14 cellular contexts compared by ENCODE assay signal in the genomic region with DNA sequence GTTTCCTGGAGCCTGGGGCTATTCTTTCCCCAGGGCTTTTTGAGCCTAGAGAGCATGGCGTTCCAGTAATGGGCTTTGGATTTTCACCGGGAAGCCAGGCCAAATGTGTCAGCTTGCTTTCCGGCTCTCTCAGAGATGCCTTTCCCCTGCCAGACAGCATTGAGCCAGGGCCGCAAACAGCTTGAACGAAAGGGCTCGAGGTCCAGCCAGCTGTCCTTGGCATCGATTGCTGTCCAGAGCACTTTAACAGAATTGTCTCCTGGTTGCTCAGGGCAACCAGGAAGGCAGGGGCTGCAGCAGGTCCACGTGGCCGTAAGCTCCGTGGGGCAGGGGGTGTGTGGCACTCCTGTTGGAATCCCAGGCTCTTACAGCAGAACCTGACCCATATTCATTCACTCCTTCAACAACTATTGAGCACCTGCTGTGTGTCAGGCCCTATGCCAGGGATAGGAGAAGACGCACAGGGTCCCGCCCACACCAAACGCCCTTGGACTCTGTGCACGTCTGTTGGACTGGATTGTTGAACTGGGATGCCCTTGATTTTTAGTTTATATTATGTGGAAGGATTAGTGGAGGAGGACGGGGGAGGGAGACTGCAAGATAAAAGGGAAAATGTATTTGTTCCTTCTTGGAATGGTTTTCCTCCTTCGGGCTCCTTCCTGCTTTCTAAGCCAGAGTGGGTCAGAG. TPM values are rescaled to one million over a fixed set of nuclear protein-coding genes. Genes with fewer than 3 reads are reported as not detected.
A peak's percentile ranks its signal among the peaks of the same experiment; 100 is the strongest.
DNase-seq lines count a peak whose midpoint lies in the region; ATAC-seq, FAIRE-seq and TF ChIP-seq lines count a peak whose summit lies in the region.
"Had no signal": no experiment of that assay in that cellular context is flagged by ENCODE, and none has a peak within 500 bp of the region (broad histone marks: within the 10 kb centered on the region; RNA-seq: fewer than 3 reads in every experiment).

No MANE protein-coding gene starts in this region.

- 33% methylated on average over 16 of the region's 16 CpGs for WGBS in K562 (ENCODE audit: insufficient coverage, low coverage, missing lambda C conversion rate)
- 24% methylated on average over 16 of the region's 16 CpGs for WGBS in right cardiac atrium
- WGBS in GM23248 (ENCODE audit: low coverage in 1 of 2, low lambda C conversion rate in 2 of 2, missing lambda C conversion rate in 2 of 2), 2 experiments = 38 to 42% methylated on average over 16 of the region's 16 CpGs

- no peak for TF ChIP-seq EP300 in K562 (IDR thresholded peaks at IDR 0.05; ENCODE audit: low read length)

- H4K20me1 ChIP-seq in K562 (replicated peaks; ENCODE audit: control insufficient read depth, insufficient read depth, low read length) = no peaks in the 10 kb centered on the region
- H4K20me1 ChIP-seq in GM23248 (ENCODE audit: insufficient read depth) = no peaks in the 10 kb centered on the region

- no peak for TF ChIP-seq RAD21 in K562 (CRISPR knock-in tag; conservative IDR thresholded peaks at IDR 0.05 in 1 of 2, IDR thresholded peaks at IDR 0.05 in 1 of 2)

- intact Hi-C loops in K562 (cut with micrococcal nuclease) (no loop called here), right cardiac atrium (cut with DNase I) (no loop called here), posterior cingulate gyrus (cut with DNase I) (no loop called here)

- no peaks in the 10 kb centered on the region for H3K9me1 ChIP-seq in K562 (ENCODE audit: control insufficient read depth, insufficient read depth, low read length)

- no peaks in the 10 kb centered on the region for H3K9me2 ChIP-seq in GM23248 (ENCODE audit: insufficient read depth)

- no peak overlapping the region for H3K27ac ChIP-seq in K562 (ENCODE audit: extremely low read depth, low read depth, low read length)
- H3K27ac ChIP-seq in right cardiac atrium (ENCODE audit: low read length) = peak overlapping the region; percentile 8
- H3K27ac ChIP-seq in GM23248 = no peak overlapping the region
- H3K27ac ChIP-seq: suprapubic skin had no signal

- no peak overlapping the region for H3K4me3 ChIP-seq in K562
- H3K4me3 ChIP-seq in right cardiac atrium (ENCODE audit: low read length) = no peak overlapping the region
- H3K4me3 ChIP-seq in GM23248 = no peak overlapping the region
- H3K4me3 ChIP-seq: GM23338, suprapubic skin had no signal

- DNase-seq in G401 (ENCODE audit: low spot score) = peak; percentile 93
- DNase-seq in K562 (ENCODE audit: extremely low read depth in 1 of 4, low spot score in 3 of 4) = no peak
- peak; percentile 61 to 86 (median 83) for DNase-seq in right cardiac atrium
- peak in 9 of 10 donors; percentile 29 to 91 (median 53) for DNase-seq in posterior cingulate gyrus
- DNase-seq in OCI-M1 (lab: John Stamatoyannopoulos, UW) = no peak
- no peak for DNase-seq in SIG-M5 (lab: John Stamatoyannopoulos, UW)
- no peak for DNase-seq in NCI-H187 (lab: John Stamatoyannopoulos, UW)
- DNase-seq in GM23248 = no peak
- DNase-seq: ACHN; activated CD4-positive, alpha-beta T cell treated with anti-CD3 and anti-CD28 coated beads for 48 hours; activated effector memory CD4-positive, alpha-beta T cell treated with anti-CD3 and anti-CD28 coated beads, Interleukin-2, amount 50 U/mL, for 16 hours; kidney glomerular epithelial cell had no signal

- H3K4me2 ChIP-seq in K562 (ENCODE audit: insufficient read depth, low read length) (no peak overlapping the region), GM23248 (ENCODE audit: unreplicated experiment) (no peak overlapping the region)
- H3K4me2 ChIP-seq: GM23338 had no signal

- H3K4me1 ChIP-seq in K562 (replicated peaks in 1 of 2; ENCODE audit: control insufficient read depth in 2 of 2, insufficient read depth in 2 of 2, low read length in 2 of 2) = peaks cover 0 to 11% of the 10 kb centered on the region in 2 experiments; a peak in 3 of 5 replicates
- peaks cover 4% of the 10 kb centered on the region for H3K4me1 ChIP-seq in right cardiac atrium (ENCODE audit: control insufficient read depth, insufficient read depth, low read length)
- H3K4me1 ChIP-seq in GM23248 (ENCODE audit: insufficient read depth) = no peaks in the 10 kb centered on the region

- in situ Hi-C loops in G401 (cut with HindIII; ENCODE audit: low sequenced_read_pairs) = no loop called here
- in situ Hi-C loops in K562 (cut with MboI) = no loop called here
- in situ Hi-C loops in GM23248 (cut with MboI) = no loop called here

- BruUV-seq in K562 (replicated peaks; lab: Mats Ljungman, UMichigan) = no TSS peak

- no peaks in the 10 kb centered on the region for H3F3A ChIP-seq in GM23248 (ENCODE audit: insufficient read depth)

- H3K9me3 ChIP-seq in K562 (replicated peaks; ENCODE audit: control insufficient read depth, insufficient read depth, low read depth, low read length) (no peaks in the 10 kb centered on the region), right cardiac atrium (ENCODE audit: control insufficient read depth, low read length) (no peaks in the 10 kb centered on the region), GM23248 (ENCODE audit: low read depth) (no peaks in the 10 kb centered on the region)
- H3K9me3 ChIP-seq: suprapubic skin had no signal

- TF ChIP-seq POLR2A in K562 (conservative IDR thresholded peaks at IDR 0.05) = no peak

- no peak overlapping the region for H2AFZ ChIP-seq in K562 (ENCODE audit: low read depth, low read length)
- H2AFZ ChIP-seq in GM23248 = no peak overlapping the region
- H2AFZ ChIP-seq: GM23338 had no signal

- FAIRE-seq in K562 (lab: Jason Lieb, UNC) = no peak

- CTCF ChIA-PET in K562 (lab: Yijun Ruan, JAX; ENCODE audit: low intra/inter-chr PET ratio) = no interaction called here

- POLR2A ChIA-PET in K562 (lab: Yijun Ruan, JAX) = interaction anchor here (1.0 to 1.6 kb wide), 2 partner anchors 10 to 11 kb away, joined by 3 to 6 read pairs; no protein-coding TSS in a partner anchor

- no peaks in the 10 kb centered on the region for H3K36me3 ChIP-seq in K562 (ENCODE audit: control insufficient read depth, insufficient read depth, low read length)
- H3K36me3 ChIP-seq in GM23248 (ENCODE audit: low read depth) = no peaks in the 10 kb centered on the region
- H3K36me3 ChIP-seq: suprapubic skin had no signal

- peaks cover 16 to 45% of the 10 kb centered on the region in 2 experiments for H3K27me3 ChIP-seq in K562 (ENCODE audit: control insufficient read depth in 2 of 2, insufficient read depth in 2 of 2, low read length in 2 of 2)
- no peaks in the 10 kb centered on the region for H3K27me3 ChIP-seq in right cardiac atrium (ENCODE audit: control insufficient read depth, insufficient read depth)
- no peaks in the 10 kb centered on the region for H3K27me3 ChIP-seq in GM23248 (replicated peaks; ENCODE audit: insufficient read depth)
- H3K27me3 ChIP-seq: suprapubic skin had no signal

- H3K79me2 ChIP-seq in K562 (ENCODE audit: control insufficient read depth, insufficient read depth, low read length) (no peaks in the 10 kb centered on the region), GM23248 (ENCODE audit: insufficient read depth) (no peaks in the 10 kb centered on the region)

- ATAC-seq in K562 (no peak), right cardiac atrium (peak; percentile 83 to 89)
- ATAC-seq: GM23338 had no signal

- H3K9ac ChIP-seq in K562 (ENCODE audit: insufficient read depth in 1 of 2, low read depth in 2 of 2, low read length in 2 of 2) (no peak overlapping the region), GM23248 (no peak overlapping the region)

- no peak for TF ChIP-seq CTCF in K562 (IDR thresholded peaks at IDR 0.05 in 2 of 3, conservative IDR thresholded peaks at IDR 0.05 in 1 of 3; ENCODE audit: insufficient read depth in 2 of 3, low read depth in 1 of 3, low read length in 3 of 3)

TF ChIP-seq in K562, 482 proteins besides CTCF, POLR2A, EP300 and RAD21:
- TF ChIP-seq YBX1 (IDR thresholded peaks at IDR 0.05) (no peak), EGR1 (conservative IDR thresholded peaks at IDR 0.05) (0 out of 2 replicates have a peak, but pooled peaks have one; percentile 13), ZNF277 (CRISPR knock-in tag; IDR thresholded peaks at IDR 0.05; ENCODE audit: borderline replicate concordance) (no peak), NR2C1 (IDR thresholded peaks at IDR 0.05) (no peak), NR2C1 (tag; IDR thresholded peaks at IDR 0.05) (no peak), RFX1 (IDR thresholded peaks at IDR 0.05) (peak; percentile 41; the same call in 1 of the 2 replicates), ELF2 (CRISPR knock-in tag; IDR thresholded peaks at IDR 0.05) (no peak), ARNT (IDR thresholded peaks at IDR 0.05) (no peak)

RNA-seq across cellular contexts. Expression of gene EFHD2, which starts 38.8 kb away (rescaled TPM):
- total RNA-seq in G401 (2014; rRNA removed; shearing (Covaris generic)) = 52.5 and 60.2 TPM in 2 replicates
- 5.8 and 18.8 TPM in 2 replicates for total RNA-seq in K562 (2011; cell fraction: chromatin; rRNA removed; ENCODE audit: low replicate concordance)
- total RNA-seq in K562 (2011; cell fraction: nucleolus; rRNA removed) = 14.5 and 18.0 TPM in 2 replicates
- total RNA-seq in K562 (2011; cell fraction: nucleoplasm; rRNA removed) = 10.8 and 14.2 TPM in 2 replicates
- total RNA-seq in K562 (2014; rRNA removed) = 53.6 and 62.9 TPM in 2 replicates
- 8.6 and 8.8 TPM in 2 replicates for total RNA-seq in K562 (2014; rRNA removed; fragmentation: Illumina TruSeq; extraction: Trizol)
- 25.2 and 27.9 TPM in 2 replicates for total RNA-seq in K562 (2015; rRNA removed; fragmentation: Illumina TruSeq; extraction: Trizol)
- 64.3 and 70.0 TPM in 2 replicates for total RNA-seq in K562 (2021)
- 19.7 and 22.8 TPM in 2 replicates for polyA plus RNA-seq in K562 (2011; rRNA removed)
- polyA plus RNA-seq in K562 (2011; cell fraction: cytosol; rRNA removed) = 25.0 and 52.4 TPM in 2 replicates
- polyA plus RNA-seq in K562 (2011; cell fraction: nucleus; rRNA removed) = 15.0 and 24.5 TPM in 2 replicates
- 38.1 and 44.7 TPM in 2 replicates for polyA plus RNA-seq in K562 (2012)
- polyA plus RNA-seq in K562 (2014; fragmentation: Illumina TruSeq; extraction: Trizol) = 26.1 and 40.7 TPM in 2 replicates
- polyA plus RNA-seq in K562 (2014; fragmentation: Nextera tagmentation; extraction: Ambion mirVana) = 1 to 10 TPM; 1.7 to 1.8 TPM
- 62.3 and 73.5 TPM in 2 replicates for polyA plus RNA-seq in K562 (2014; rRNA removed)
- polyA minus RNA-seq in K562 (2011; rRNA and poly(A)+ RNA removed) = 5.5 and 6.9 TPM in 2 replicates
- polyA minus RNA-seq in K562 (2011; cell fraction: cytosol; rRNA and poly(A)+ RNA removed) = 16.4 and 20.5 TPM in 2 replicates
- polyA minus RNA-seq in K562 (2011; cell fraction: nucleus; rRNA and poly(A)+ RNA removed) = 4.4 and 5.1 TPM in 2 replicates
- total RNA-seq in right cardiac atrium = 10 to 100 TPM; 10.8 to 17.7 (median 14.0) TPM
- polyA plus RNA-seq in right cardiac atrium = 12.9 TPM
- 49.9 and 56.3 TPM in 2 replicates for total RNA-seq in GM23248 (2014; rRNA removed; shearing (Covaris generic))
- polyA plus RNA-seq in GM23248 (2016; fragmentation: Nextera tagmentation; extraction: Ambion mirVana) = 53.1 and 56.1 TPM in 2 replicates

Comparison
In these comparisons a context has a peak if more than half of its experiments do, and no peak if none do; other contexts are left out.
1. DNase-seq: peak in G401 (single experiment), right cardiac atrium (3 of 3) and posterior cingulate gyrus (9 of 10); none in K562 (0 of 4), OCI-M1 (single experiment), SIG-M5 (single experiment), NCI-H187 (0 of 2) and GM23248 (single experiment).